Comparison of ENCODE assay signal across 24 cellular contexts in genomic region chr7:149734514-149735075, GRCh38. TPM values are rescaled to one million over a fixed set of nuclear protein-coding genes. Genes with fewer than 3 reads are reported as not detected.
DNase-seq lines count a peak whose midpoint lies in the region; TF ChIP-seq lines count a peak whose summit lies in the region.
"Had no signal": no experiment of that assay in that cellular context is flagged by ENCODE, and none has a peak within 500 bp of the region (broad histone marks: within the 10 kb centered on the region; RNA-seq: fewer than 3 reads in every experiment).

No MANE protein-coding gene starts in this region.

- no peaks in the 10 kb centered on the region for H3K4me1 Mint-ChIP-seq in endodermal cell
- H3K4me1 Mint-ChIP-seq in activated naive CD4-positive, alpha-beta T cell treated with anti-CD3 and anti-CD28 coated beads for 36 hours (ENCODE audit: low read depth) = peaks cover 16% of the 10 kb centered on the region
- H3K4me1 Mint-ChIP-seq in activated T-helper 2 cell treated with anti-CD3 and anti-CD28 coated beads, Interferon-gamma antibody, Interleukin-2, Interleukin-4, amounts not matched to agents 10 μg/mL and 5 μg/mL and 100 μg/mL, durations not matched to agents 14 hours and 24 hours and 36 hours (ENCODE audit: low read depth) = no peaks in the 10 kb centered on the region

- H3K36me3 Mint-ChIP-seq in endodermal cell (ENCODE audit: low read depth) = peaks cover 4% of the 10 kb centered on the region
- H3K36me3 Mint-ChIP-seq in activated naive CD4-positive, alpha-beta T cell treated with anti-CD3 and anti-CD28 coated beads for 36 hours (ENCODE audit: low read depth) = peaks cover 8% of the 10 kb centered on the region
- H3K36me3 Mint-ChIP-seq in activated T-helper 2 cell treated with anti-CD3 and anti-CD28 coated beads, Interferon-gamma antibody, Interleukin-2, Interleukin-4, amounts not matched to agents 10 μg/mL and 5 μg/mL and 100 μg/mL, durations not matched to agents 14 hours and 24 hours and 36 hours (ENCODE audit: low read depth) = no peaks in the 10 kb centered on the region

- no peak overlapping the region for H3K9ac ChIP-seq in endodermal cell (ENCODE audit: extremely low read depth, low read length, poor library complexity, severe bottlenecking)

- H3K27ac Mint-ChIP-seq in endodermal cell = peak overlapping the region; percentile 39
- no peak overlapping the region for H3K27ac Mint-ChIP-seq in activated naive CD4-positive, alpha-beta T cell treated with anti-CD3 and anti-CD28 coated beads for 36 hours
- no peak overlapping the region for H3K27ac Mint-ChIP-seq in activated T-helper 2 cell treated with anti-CD3 and anti-CD28 coated beads, Interferon-gamma antibody, Interleukin-2, Interleukin-4, amounts not matched to agents 10 μg/mL and 5 μg/mL and 100 μg/mL, durations not matched to agents 14 hours and 24 hours and 36 hours
- H3K27ac Mint-ChIP-seq: activated T-helper 1 cell treated with anti-CD3 and anti-CD28 coated beads, Interleukin-12 subunit alpha, Interleukin-12 subunit beta, Interleukin-2, Interleukin-4 antibody, amounts not matched to agents 30 ng/mL and 10 ng/mL and 1 ng/mL, durations not matched to agents 14 hours and 24 hours and 36 hours; HFFc6 had no signal

- DNase-seq in NCI-H1436 (lab: John Stamatoyannopoulos, UW) (peak; percentile 29), NCI-H1436 treated with DMSO at 0.1 percent for 48 hours (lab: John Stamatoyannopoulos, UW) (no peak), NCI-H460 (ENCODE audit: extremely low read depth, low read depth) (peak; percentile 26), endodermal cell (no peak), spleen (peak; percentile 69)
- no peak for DNase-seq in activated naive CD4-positive, alpha-beta T cell treated with anti-CD3 and anti-CD28 coated beads for 36 hours
- DNase-seq in effector CD8-positive, alpha-beta T cell (lab: John Stamatoyannopoulos, UW) = no peak
- no peak for DNase-seq in activated T-helper 2 cell treated with anti-CD3 and anti-CD28 coated beads, Interferon-gamma antibody, Interleukin-2, Interleukin-4, amounts not matched to agents 10 μg/mL and 5 μg/mL and 100 μg/mL, durations not matched to agents 14 hours and 24 hours and 36 hours (ENCODE audit: low spot score)
- DNase-seq: activated CD4-positive, alpha-beta T cell treated with anti-CD3 and anti-CD28 coated beads for 1 hour; AML-193; COR-L47; EL; glutamatergic neuron; HFFc6; NCI-H1105 treated with DMSO at 0.1 percent for 48 hours; NCI-H2227 treated with DMSO at 0.1 percent for 48 hours; nephron progenitor cell; NK-92 treated with Interleukin-12 subunit alpha and Interleukin-12 subunit beta, amount 100 ng/mL, for 24 hours; stimulated activated naive CD8-positive, alpha-beta T cell treated with anti-CD3 and anti-CD28 coated beads, Interleukin-15, amount 100 ng/mL, for 72 hours; transverse colon had no signal

- H3K9me3 Mint-ChIP-seq in endodermal cell = no peaks in the 10 kb centered on the region
- H3K9me3 Mint-ChIP-seq in activated naive CD4-positive, alpha-beta T cell treated with anti-CD3 and anti-CD28 coated beads for 36 hours = no peaks in the 10 kb centered on the region
- no peaks in the 10 kb centered on the region for H3K9me3 Mint-ChIP-seq in activated T-helper 2 cell treated with anti-CD3 and anti-CD28 coated beads, Interferon-gamma antibody, Interleukin-2, Interleukin-4, amounts not matched to agents 10 μg/mL and 5 μg/mL and 100 μg/mL, durations not matched to agents 14 hours and 24 hours and 36 hours
- H3K9me3 Mint-ChIP-seq: activated T-helper 1 cell treated with anti-CD3 and anti-CD28 coated beads, Interleukin-12 subunit alpha, Interleukin-12 subunit beta, Interleukin-2, Interleukin-4 antibody, amounts not matched to agents 30 ng/mL and 10 ng/mL and 1 ng/mL, durations not matched to agents 14 hours and 24 hours and 36 hours; HFFc6; stimulated activated naive CD8-positive, alpha-beta T cell treated with anti-CD3 and anti-CD28 coated beads, Interleukin-15, amount 100 ng/mL, for 72 hours had no signal

- H3K27me3 Mint-ChIP-seq in endodermal cell (ENCODE audit: insufficient read depth) = peaks cover 4% of the 10 kb centered on the region
- H3K27me3 Mint-ChIP-seq in activated naive CD4-positive, alpha-beta T cell treated with anti-CD3 and anti-CD28 coated beads for 36 hours (ENCODE audit: low read depth) = peaks cover 22% of the 10 kb centered on the region
- peaks cover 15% of the 10 kb centered on the region for H3K27me3 Mint-ChIP-seq in activated T-helper 2 cell treated with anti-CD3 and anti-CD28 coated beads, Interferon-gamma antibody, Interleukin-2, Interleukin-4, amounts not matched to agents 10 μg/mL and 5 μg/mL and 100 μg/mL, durations not matched to agents 14 hours and 24 hours and 36 hours (ENCODE audit: low read depth)

- H3K36me3 ChIP-seq in endodermal cell (ENCODE audit: control insufficient read depth, insufficient read depth, low read length) = no peaks in the 10 kb centered on the region
- H3K36me3 ChIP-seq in spleen = peaks cover 0 to 51% (median 35%) of the 10 kb centered on the region in 6 donors
- H3K36me3 ChIP-seq: transverse colon had no signal

- 90% methylated on average over 5 to 7 of the region's 7 CpGs for WGBS in endodermal cell (ENCODE audit: insufficient coverage in 1 of 2, insufficient read length in 1 of 2), 2 experiments
- WGBS in spleen, 5 donors = 8 to 64% (median 55%) methylated on average over 2 to 7 of the region's 7 CpGs

- H3K27ac ChIP-seq in endodermal cell (ENCODE audit: low read depth, low read length) (no peak overlapping the region), spleen (no peak overlapping the region)
- H3K27ac ChIP-seq: 22Rv1, transverse colon had no signal

- H3K4me3 Mint-ChIP-seq in endodermal cell = no peak overlapping the region
- no peak overlapping the region for H3K4me3 Mint-ChIP-seq in activated naive CD4-positive, alpha-beta T cell treated with anti-CD3 and anti-CD28 coated beads for 36 hours
- H3K4me3 Mint-ChIP-seq in activated T-helper 2 cell treated with anti-CD3 and anti-CD28 coated beads, Interferon-gamma antibody, Interleukin-2, Interleukin-4, amounts not matched to agents 10 μg/mL and 5 μg/mL and 100 μg/mL, durations not matched to agents 14 hours and 24 hours and 36 hours (ENCODE audit: low read depth) = no peak overlapping the region
- H3K4me3 Mint-ChIP-seq: activated T-helper 1 cell treated with anti-CD3 and anti-CD28 coated beads, Interleukin-12 subunit alpha, Interleukin-12 subunit beta, Interleukin-2, Interleukin-4 antibody, amounts not matched to agents 30 ng/mL and 10 ng/mL and 1 ng/mL, durations not matched to agents 14 hours and 24 hours and 36 hours; HFFc6; nephron progenitor cell; stimulated activated naive CD8-positive, alpha-beta T cell treated with anti-CD3 and anti-CD28 coated beads, Interleukin-15, amount 100 ng/mL, for 72 hours had no signal

- TF ChIP-seq POLR2A in spleen (IDR thresholded peaks at IDR 0.05) = no peak

- CTCF ChIA-PET in activated naive CD4-positive, alpha-beta T cell treated with anti-CD3 and anti-CD28 coated beads for 36 hours (lab: Charles Lee) = no interaction called here

- intact Hi-C loops in spleen (cut with DNase I; ENCODE audit: low total_unique reads) = no loop called here
- intact Hi-C loops in activated naive CD4-positive, alpha-beta T cell treated with anti-CD3 and anti-CD28 coated beads for 36 hours (cut with micrococcal nuclease) = no loop called here
- intact Hi-C loops in activated T-helper 2 cell treated with anti-CD3 and anti-CD28 coated beads, Interferon-gamma antibody, Interleukin-2, Interleukin-4, amounts not matched to agents 10 μg/mL and 5 μg/mL and 100 μg/mL, durations not matched to agents 14 hours and 24 hours and 36 hours (cut with micrococcal nuclease) = no loop called here

- H3K4me3 ChIP-seq in endodermal cell (ENCODE audit: low read length) = no peak overlapping the region
- H3K4me3 ChIP-seq in spleen = no peak overlapping the region
- H3K4me3 ChIP-seq: transverse colon had no signal

- no peak for TF ChIP-seq CTCF in endodermal cell (conservative IDR thresholded peaks at IDR 0.05)
- TF ChIP-seq CTCF in spleen (IDR thresholded peaks at IDR 0.05 in 8 of 11, conservative IDR thresholded peaks at IDR 0.05 in 3 of 11) = no peak

- H3K4me1 ChIP-seq in endodermal cell (ENCODE audit: control insufficient read depth, insufficient read depth, low read length) = no peaks in the 10 kb centered on the region
- H3K4me1 ChIP-seq in spleen = peaks cover 4 to 17% (median 7%) of the 10 kb centered on the region in 6 donors
- H3K4me1 ChIP-seq: transverse colon had no signal

- H3K27me3 ChIP-seq in endodermal cell (ENCODE audit: control insufficient read depth, insufficient read depth, low read length, poor library complexity, severe bottlenecking) = no peaks in the 10 kb centered on the region
- H3K27me3 ChIP-seq in spleen (replicated peaks in 1 of 7) = peaks cover 0 to 40% (median 0%) of the 10 kb centered on the region in 7 donors

- H3K9me3 ChIP-seq in endodermal cell (ENCODE audit: control insufficient read depth, low read length) (no peaks in the 10 kb centered on the region), spleen (no peaks in the 10 kb centered on the region)
- H3K9me3 ChIP-seq: transverse colon had no signal

RNA-seq across cellular contexts. Expression of gene ZNF467, which starts 38.8 kb away (rescaled TPM):
- 3.3 TPM in 2 replicates for total RNA-seq in NCI-H460 (2014; rRNA removed; shearing (Covaris generic))
- 3.7 and 6.5 TPM in 2 replicates for polyA plus RNA-seq in NCI-H460 (2014; cell fraction: nucleus; rRNA removed)
- total RNA-seq in endodermal cell = 1 to 10 TPM in 1 of 2 donors, under 1 TPM in 1; 0.91 to 2.5 TPM
- polyA plus RNA-seq in endodermal cell (2013, experiment 1 of 2) = 6.0 TPM
- 5.3 TPM for polyA plus RNA-seq in endodermal cell (2013, experiment 2 of 2)
- total RNA-seq in spleen = 10 to 100 TPM; 25.5 to 48.5 (median 37.6) TPM
- 10 to 100 TPM in 2 of 3 donors, 1 to 10 TPM in 1; 6.0 to 15.2 (median 12.8) TPM for polyA plus RNA-seq in spleen
- under 1 TPM; 0.47 to 0.93 TPM for total RNA-seq in activated naive CD4-positive, alpha-beta T cell treated with anti-CD3 and anti-CD28 coated beads for 36 hours
- not detected in 2 replicates for total RNA-seq in activated T-helper 2 cell treated with anti-CD3 and anti-CD28 coated beads, Interferon-gamma antibody, Interleukin-2, Interleukin-4, amounts not matched to agents 10 μg/mL and 5 μg/mL and 100 μg/mL, durations not matched to agents 14 hours and 24 hours and 36 hours
- total RNA-seq: activated CD8-positive, alpha-beta memory T cell treated with anti-CD3 and anti-CD28 coated beads for 36 hours; LHCN-M2 had no signal

Comparison
In these comparisons a context has a peak if more than half of its experiments do, and no peak if none do; other contexts are left out.
1. DNase-seq: peak in NCI-H1436 (single experiment), NCI-H460 (single experiment) and spleen (single experiment); none in NCI-H1436 treated with DMSO at 0.1 percent for 48 hours (single experiment), endodermal cell (single experiment), activated naive CD4-positive, alpha-beta T cell treated with anti-CD3 and anti-CD28 coated beads for 36 hours (single experiment), effector CD8-positive, alpha-beta T cell (single experiment) and activated T-helper 2 cell treated with anti-CD3 and anti-CD28 coated beads, Interferon-gamma antibody, Interleukin-2, Interleukin-4, amounts not matched to agents 10 μg/mL and 5 μg/mL and 100 μg/mL, durations not matched to agents 14 hours and 24 hours and 36 hours (single experiment).